1 cellular context compared by ENCODE assay signal in genomic region chr11:2522636-2523255, GRCh38.
TF ChIP-seq lines count a peak whose summit lies in the region.

No MANE protein-coding gene starts in this region.

TF ChIP-seq in WTC11, 78 proteins besides CTCF, POLR2A, EP300 and RAD21 (continued from another document):
- TF ChIP-seq CREB1 (CRISPR knock-in tag; IDR thresholded peaks at IDR 0.05) (no peak), EMX1 (CRISPR knock-in tag; IDR thresholded peaks at IDR 0.05) (no peak), MLX (CRISPR knock-in tag; IDR thresholded peaks at IDR 0.05) (no peak), RORB (CRISPR knock-in tag; IDR thresholded peaks at IDR 0.05) (no peak), MAX (CRISPR knock-in tag; IDR thresholded peaks at IDR 0.05) (no peak), E2F1 (CRISPR knock-in tag; IDR thresholded peaks at IDR 0.05) (no peak)
